ENCODE assay signal across 8 cellular contexts in genomic region chr10:71217266-71218045, GRCh38. TPM values are rescaled to one million over a fixed set of nuclear protein-coding genes. Genes with fewer than 3 reads are reported as not detected.
DNase-seq lines count a peak whose midpoint lies in the region; ATAC-seq and TF ChIP-seq lines count a peak whose summit lies in the region.

No MANE protein-coding gene starts in this region.

- ATAC-seq in CD4-positive, alpha-beta T cell (ENCODE audit: poor library complexity): no peak
- peak; percentile 21 for ATAC-seq in IMR-90 (ENCODE audit: low read depth)

- peaks cover 13% of the 10 kb centered on the region; the same call in 1 of the 2 replicates for H3K9me1 ChIP-seq in IMR-90 (ENCODE audit: insufficient read depth, low read length)

- peak overlapping the region; percentile 92 for H3K4me2 ChIP-seq in IMR-90 (ENCODE audit: low read depth, low read length)

- peaks cover 52% of the 10 kb centered on the region for H3K27me3 ChIP-seq in CD4-positive, alpha-beta T cell (ENCODE audit: control insufficient read depth, insufficient read depth, low read length)
- no peaks in the 10 kb centered on the region for H3K27me3 ChIP-seq in IMR-90 (ENCODE audit: control insufficient read depth, insufficient read depth, low read length)
- H3K27me3 ChIP-seq in layer of hippocampus (ENCODE audit: control insufficient read depth, insufficient read depth, low read length): no peaks in the 10 kb centered on the region
- no peaks in the 10 kb centered on the region for H3K27me3 ChIP-seq in stomach smooth muscle (ENCODE audit: control insufficient read depth in 1 of 2, insufficient read depth in 2 of 2, low read length in 2 of 2)

- 0 out of 2 replicates have a peak overlapping the region, but pooled peaks have one; percentile 5 for H4K91ac ChIP-seq in IMR-90 (ENCODE audit: insufficient read depth, low read depth, low read length)

- TF ChIP-seq POLR2A in IMR-90 (IDR thresholded peaks at IDR 0.05; ENCODE audit: low read depth, low read length): no peak

- H3K27me3 Mint-ChIP-seq in CD4-positive, alpha-beta T cell: peaks cover 61% of the 10 kb centered on the region

- peak overlapping the region; percentile 67; the same call in 1 of the 2 replicates for H4K5ac ChIP-seq in IMR-90 (ENCODE audit: low read depth, low read length)

- peak overlapping the region; percentile 9; the same call in 1 of the 2 replicates for H3K56ac ChIP-seq in IMR-90 (ENCODE audit: extremely low read depth, insufficient read depth, low read length)

- peak overlapping the region; percentile 43 for H3K4me3 ChIP-seq in IMR-90 (ENCODE audit: insufficient read depth, low read depth, low read length)
- H3K4me3 ChIP-seq in cardiac fibroblast (replicated peaks in 1 of 2; ENCODE audit: low read depth in 2 of 2, low read length in 2 of 2): peak overlapping the region; percentile 46 to 53
- peak overlapping the region; percentile 62 to 77 for H3K4me3 ChIP-seq in stomach smooth muscle (ENCODE audit: low read length in 2 of 2)

- no peak overlapping the region for H2BK15ac ChIP-seq in IMR-90 (ENCODE audit: low read depth, low read length)

- H3K9ac ChIP-seq in IMR-90 (ENCODE audit: low read depth, low read length) (peak overlapping the region; percentile 27), stomach smooth muscle (ENCODE audit: low read length in 2 of 2) (peak overlapping the region; percentile 47 to 59)

- H3K36me3 Mint-ChIP-seq in CD4-positive, alpha-beta T cell (ENCODE audit: low read depth): no peaks in the 10 kb centered on the region

- peak overlapping the region; percentile 8 to 66; a peak in 3 of 4 replicates for H4K8ac ChIP-seq in IMR-90 (ENCODE audit: low read depth in 2 of 2, low read length in 2 of 2)

- no peak for TF ChIP-seq RAD21 in IMR-90 (IDR thresholded peaks at IDR 0.05; ENCODE audit: low read length)

- H3K9me3 Mint-ChIP-seq in CD4-positive, alpha-beta T cell: no peaks in the 10 kb centered on the region

- no peaks in the 10 kb centered on the region for H3K9me3 ChIP-seq in CD4-positive, alpha-beta T cell (ENCODE audit: control insufficient read depth, low read length)
- H3K9me3 ChIP-seq in IMR-90 (ENCODE audit: control insufficient read depth, insufficient read depth, low read length): no peaks in the 10 kb centered on the region
- H3K9me3 ChIP-seq in stomach smooth muscle (ENCODE audit: control insufficient read depth in 2 of 2, low read length in 2 of 2): no peaks in the 10 kb centered on the region

- CTCF ChIA-PET in CD4-positive, alpha-beta T cell (lab: Charles Lee): no interaction called here
- CTCF ChIA-PET in IMR-90 (lab: Yijun Ruan, JAX): no interaction called here

- 6% methylated on average over 12 of the region's 57 CpGs; no CpG with 5 or more reads in 1 of the 2 experiments for WGBS in IMR-90 (ENCODE audit: extremely low coverage in 2 of 2, insufficient read length in 1 of 2), 2 experiments

- H3K4me3 Mint-ChIP-seq in CD4-positive, alpha-beta T cell: peak overlapping the region; percentile 48

- no TSS peak for BruUV-seq in IMR-90 (replicated peaks; lab: Mats Ljungman, UMichigan)

- H2AFZ ChIP-seq in IMR-90 (replicated peaks; ENCODE audit: low read length, poor library complexity): peak overlapping the region; percentile 89

- in situ Hi-C loops in IMR-90 (cut with MboI; ENCODE audit: low sequenced_read_pairs): no loop called here

- no peak for DNase-seq in CD4-positive, alpha-beta T cell
- DNase-seq in IMR-90 (no peak), cardiac fibroblast (ENCODE audit: low read depth in 2 of 2) (no peak), SK-N-DZ (ENCODE audit: low spot score) (no peak), cortex of kidney (lab: John Stamatoyannopoulos, UW) (no peak), HK-2 (ENCODE audit: unreplicated experiment) (no peak)

- TF ChIP-seq CTCF in CD4-positive, alpha-beta T cell (IDR thresholded peaks at IDR 0.05): no peak
- TF ChIP-seq CTCF in IMR-90 (conservative IDR thresholded peaks at IDR 0.05; ENCODE audit: low read depth, low read length) (no peak), cardiac fibroblast (IDR thresholded peaks at IDR 0.05; ENCODE audit: low read depth, low read length) (no peak)

- peak overlapping the region; percentile 50; the same call in 1 of the 2 replicates for H2BK20ac ChIP-seq in IMR-90 (ENCODE audit: low read depth, low read length)

- H2AK9ac ChIP-seq in IMR-90 (replicated peaks; ENCODE audit: low read depth, low read length, poor library complexity): peak overlapping the region; percentile 73

- H3K36me3 ChIP-seq in IMR-90 (ENCODE audit: control insufficient read depth, insufficient read depth, low read length) (no peaks in the 10 kb centered on the region), stomach smooth muscle (ENCODE audit: control insufficient read depth in 2 of 2, insufficient read depth in 2 of 2, low read length in 2 of 2) (no peaks in the 10 kb centered on the region)

- peak overlapping the region; percentile 11 for H2BK5ac ChIP-seq in IMR-90 (ENCODE audit: low read depth, low read length, poor library complexity, severe bottlenecking)

- peaks cover 44% of the 10 kb centered on the region; the same call in 1 of the 2 replicates for H4K20me1 ChIP-seq in IMR-90 (ENCODE audit: insufficient read depth, low read length)

- H3K14ac ChIP-seq in IMR-90 (replicated peaks; ENCODE audit: low read depth, low read length): peak overlapping the region; percentile 55

- H2BK120ac ChIP-seq in IMR-90 (ENCODE audit: low read depth, low read length): peak overlapping the region; percentile 16

- peaks cover 21% of the 10 kb centered on the region for H3K4me1 ChIP-seq in IMR-90 (ENCODE audit: control insufficient read depth, insufficient read depth, low read length)
- H3K4me1 ChIP-seq in stomach smooth muscle (ENCODE audit: control insufficient read depth, insufficient read depth, low read length): peaks cover 44% of the 10 kb centered on the region

- no peak overlapping the region for H3K27ac Mint-ChIP-seq in CD4-positive, alpha-beta T cell

- peak overlapping the region; percentile 35; the same call in 1 of the 2 replicates for H2AK5ac ChIP-seq in IMR-90 (ENCODE audit: low read depth, low read length)

- no peak overlapping the region for H3K27ac ChIP-seq in CD4-positive, alpha-beta T cell (ENCODE audit: low read depth, low read length)
- H3K27ac ChIP-seq in IMR-90 (ENCODE audit: insufficient read depth, low read length): 0 out of 2 replicates have a peak overlapping the region, but pooled peaks have one; percentile 30
- peak overlapping the region; percentile 68 for H3K27ac ChIP-seq in layer of hippocampus (ENCODE audit: low read depth, low read length)
- H3K27ac ChIP-seq in stomach smooth muscle (ENCODE audit: low read length): peak overlapping the region; percentile 31

- dilution Hi-C loops in IMR-90 (cut with HindIII; ENCODE audit: low sequenced_read_pairs, unreplicated experiment): no loop called here

- H3K4ac ChIP-seq in IMR-90 (ENCODE audit: low read depth, low read length): peak overlapping the region; percentile 47

- peaks cover 10% of the 10 kb centered on the region for H3K4me1 Mint-ChIP-seq in CD4-positive, alpha-beta T cell (ENCODE audit: low read depth)

- POLR2A ChIA-PET in CD4-positive, alpha-beta T cell (lab: Charles Lee): no interaction called here
- POLR2A ChIA-PET in IMR-90 (lab: Charles Lee; ENCODE audit: unreplicated experiment): no interaction called here

- H3K79me1 ChIP-seq in IMR-90 (ENCODE audit: low read depth in 1 of 2, low read length in 2 of 2): peaks cover 24 to 60% of the 10 kb centered on the region in 2 experiments; a peak in 3 of 4 replicates

- H3K23ac ChIP-seq in IMR-90 (ENCODE audit: low read depth, low read length): peak overlapping the region; percentile 6; the same call in 1 of the 2 replicates

- peak overlapping the region; percentile 57 for H3K18ac ChIP-seq in IMR-90 (ENCODE audit: low read depth, low read length)

- intact Hi-C loops in CD4-positive, alpha-beta T cell (cut with DNase I, micrococcal nuclease): no loop called here
- intact Hi-C loops in IMR-90 (cut with micrococcal nuclease): loop anchor here (10.0 kb wide), 1 partner anchor 403 kb away; the partner anchor contains the start of gene SGPL1

TF ChIP-seq in IMR-90, 13 proteins besides CTCF, POLR2A, EP300 and RAD21:
- no peak for TF ChIP-seq BHLHE40 (IDR thresholded peaks at IDR 0.05; ENCODE audit: low read depth, low read length)
TF ChIP-seq in IMR-90: peak in this region for 0.

RNA-seq across cellular contexts. Expression of gene UNC5B, which starts 5.1 kb away (rescaled TPM):
- total RNA-seq in CD4-positive, alpha-beta T cell: under 1 TPM in 1 of 2 experiments, not detected in 1; 0.03 TPM
- total RNA-seq in IMR-90 (2012; rRNA removed): 1.4 and 1.6 TPM in 2 replicates
- 4.2 and 4.4 TPM in 2 replicates for polyA plus RNA-seq in IMR-90 (2012; rRNA removed)
- polyA plus RNA-seq in IMR-90 (2012; cell fraction: cytosol; rRNA removed): 3.2 and 6.3 TPM in 2 replicates
- 6.9 and 11.9 TPM in 2 replicates for polyA plus RNA-seq in IMR-90 (2012; cell fraction: nucleus; rRNA removed; ENCODE audit: low replicate concordance)
- polyA plus RNA-seq in SK-N-DZ (2014; cell fraction: cytosol; rRNA removed): 11.4 and 13.7 TPM in 2 replicates
- polyA plus RNA-seq in SK-N-DZ (2014; cell fraction: nucleus; rRNA removed): 16.8 and 23.9 TPM in 2 replicates
